In genomic region chr19:56594446-56594782, GRCh38 we compare ENCODE assay signal across 9 cellular contexts. TPM values are rescaled to one million over a fixed set of nuclear protein-coding genes. Genes with fewer than 3 reads are reported as not detected.
A peak's percentile ranks its signal among the peaks of the same experiment; 100 is the strongest.
DNase-seq lines count a peak whose midpoint lies in the region; ATAC-seq and TF ChIP-seq lines count a peak whose summit lies in the region.
"Had no signal": no experiment of that assay in that cellular context is flagged by ENCODE, and none has a peak within 500 bp of the region (broad histone marks: within the 10 kb centered on the region; RNA-seq: fewer than 3 reads in every experiment).

No MANE protein-coding gene starts in this region.

- peaks cover 18% of the 10 kb centered on the region for H3K36me3 ChIP-seq in left ventricle myocardium inferior
- peaks cover 0 to 10% of the 10 kb centered on the region in 2 donors for H3K36me3 ChIP-seq in ascending aorta
- no peaks in the 10 kb centered on the region for H3K36me3 ChIP-seq in urinary bladder (ENCODE audit: insufficient read depth)

- DNase-seq in left ventricle myocardium inferior (no peak), left cardiac atrium (no peak), ascending aorta (ENCODE audit: low spot score in 2 of 2) (no peak), mesothelial cell of epicardium (ENCODE audit: low spot score in 2 of 2, unreplicated experiment in 2 of 2) (no peak), SIG-M5 treated with dmso at 0.1 percent for 504 hours (lab: John Stamatoyannopoulos, UW; ENCODE audit: unreplicated experiment) (no peak)

- H3K27ac ChIP-seq in left ventricle myocardium inferior (replicated peaks) (peak overlapping the region; percentile 85), ascending aorta (peak overlapping the region in 1 of 2 donors; percentile 75), urinary bladder (ENCODE audit: low read depth) (no peak overlapping the region)

- peaks cover 29% of the 10 kb centered on the region for H3K36me3 Mint-ChIP-seq in mesothelial cell of epicardium

- H3K4me1 Mint-ChIP-seq in mesothelial cell of epicardium: peaks cover 11% of the 10 kb centered on the region

- H3K9me3 Mint-ChIP-seq in mesothelial cell of epicardium: peaks cover 49% of the 10 kb centered on the region

- H3K27ac Mint-ChIP-seq in mesothelial cell of epicardium: no peak overlapping the region

- H3K4me1 ChIP-seq in left ventricle myocardium inferior (peaks cover 24% of the 10 kb centered on the region), ascending aorta (no peaks in the 10 kb centered on the region), urinary bladder (ENCODE audit: insufficient read depth) (no peaks in the 10 kb centered on the region)

- H3K4me3 ChIP-seq in left ventricle myocardium inferior: peak overlapping the region; percentile 98
- H3K4me3 ChIP-seq in ascending aorta: peak overlapping the region; percentile 92 to 98
- peak overlapping the region; percentile 80 for H3K4me3 ChIP-seq in urinary bladder (ENCODE audit: low read depth, low read length)

- ATAC-seq in left cardiac atrium (no peak), GM21360 (IDR thresholded peaks at IDR 0.05; ENCODE audit: unreplicated experiment) (no peak), GM21717 (IDR thresholded peaks at IDR 0.05; ENCODE audit: unreplicated experiment) (no peak)

- WGBS in urinary bladder: 62% methylated on average over 4 of the region's 4 CpGs

- intact Hi-C loops in left ventricle myocardium inferior (cut with micrococcal nuclease) (no loop called here), left cardiac atrium (cut with DNase I) (no loop called here), ascending aorta (cut with DNase I) (loop anchor here (2.0 to 10.0 kb wide), 3 partner anchors 56 to 190 kb away; partner anchors contain the start of genes ZFP28, ZNF583 and ZNF835)

- no peaks in the 10 kb centered on the region for H3K27me3 Mint-ChIP-seq in mesothelial cell of epicardium (ENCODE audit: low read depth)

- H3K9me3 ChIP-seq in left ventricle myocardium inferior (replicated peaks) (peaks cover 38% of the 10 kb centered on the region), ascending aorta (peaks cover 3 to 30% of the 10 kb centered on the region in 2 donors)

- no peak for TF ChIP-seq CTCF in left ventricle myocardium inferior (IDR thresholded peaks at IDR 0.05; ENCODE audit: borderline replicate concordance)
- TF ChIP-seq CTCF in ascending aorta (IDR thresholded peaks at IDR 0.05): no peak
- no peak for TF ChIP-seq CTCF in mesothelial cell of epicardium (IDR thresholded peaks at IDR 0.05; ENCODE audit: unreplicated experiment)

- H3K27me3 ChIP-seq in left ventricle myocardium inferior (ENCODE audit: low read depth): no peaks in the 10 kb centered on the region
- H3K27me3 ChIP-seq in ascending aorta: no peaks in the 10 kb centered on the region

- H3K4me3 Mint-ChIP-seq in mesothelial cell of epicardium: peak overlapping the region; percentile 83

RNA-seq across cellular contexts. Expression of gene ZNF71, which starts 0.7 kb away (rescaled TPM):
- total RNA-seq in left ventricle myocardium inferior (5.8 TPM), left cardiac atrium (1 to 10 TPM; 5.6 to 7.8 TPM), ascending aorta (30.5 TPM), mesothelial cell of epicardium (17.5 to 19.5 TPM (median 18.0 TPM) in 3 replicates), urinary bladder (9.1 TPM)
- polyA plus RNA-seq in urinary bladder: 8.2 TPM

RNA-seq across cellular contexts. Expression of gene ZNF470, which starts 27.1 kb away (rescaled TPM):
- total RNA-seq in left ventricle myocardium inferior (4.3 TPM), left cardiac atrium (1 to 10 TPM; 3.4 TPM), ascending aorta (0.21 TPM), mesothelial cell of epicardium (4.7 to 6.1 TPM (median 5.4 TPM) in 3 replicates), urinary bladder (9.7 TPM)
- polyA plus RNA-seq in urinary bladder: 4.0 TPM

RNA-seq across cellular contexts. Expression of gene SMIM17, which starts 48.5 kb away (rescaled TPM):
- not detected for total RNA-seq in left ventricle myocardium inferior
- under 1 TPM in 1 of 2 donors, not detected in 1; 0.39 TPM for total RNA-seq in left cardiac atrium
- total RNA-seq in ascending aorta: not detected
- total RNA-seq in mesothelial cell of epicardium: 1.6 to 2.6 TPM (median 2.1 TPM) in 3 replicates
- total RNA-seq in urinary bladder: 1.8 TPM
- 0.34 TPM for polyA plus RNA-seq in urinary bladder
- total RNA-seq: subcutaneous adipose tissue had no signal

RNA-seq across cellular contexts. Expression of gene ZFP28, which starts 55.7 kb away (rescaled TPM):
- total RNA-seq in left ventricle myocardium inferior: 6.0 TPM
- 1 to 10 TPM; 4.8 to 5.7 TPM for total RNA-seq in left cardiac atrium
- 20.1 TPM for total RNA-seq in ascending aorta
- total RNA-seq in mesothelial cell of epicardium: 10.2 to 10.7 TPM (median 10.5 TPM) in 3 replicates
- total RNA-seq in urinary bladder: 16.2 TPM
- 5.9 TPM for polyA plus RNA-seq in urinary bladder
